Comparison of ENCODE assay signal across 16 cellular contexts in the genomic region with DNA sequence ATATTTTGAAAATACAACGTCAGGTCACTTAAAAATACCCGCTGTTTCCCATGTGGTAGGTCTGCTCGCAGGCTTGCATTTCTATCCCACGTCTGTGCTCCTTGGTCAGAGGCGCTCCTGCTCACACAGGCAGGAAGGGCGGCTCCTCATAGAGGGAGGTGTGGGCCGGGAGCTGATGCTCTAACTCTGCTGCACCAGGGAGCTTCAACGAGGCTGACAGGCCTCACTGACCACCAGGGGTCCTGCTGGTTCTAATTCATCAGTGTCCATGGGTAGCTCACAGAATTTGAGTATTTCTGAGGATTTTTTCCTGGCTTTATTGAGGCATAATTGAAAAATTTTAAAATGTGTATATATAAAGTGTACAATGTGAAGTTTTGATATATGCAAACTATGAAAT.
A peak's percentile ranks its signal among the peaks of the same experiment; 100 is the strongest.
DNase-seq lines count a peak whose midpoint lies in the region; ATAC-seq and TF ChIP-seq lines count a peak whose summit lies in the region.
"Had no signal": no experiment of that assay in that cellular context is flagged by ENCODE, and none has a peak within 500 bp of the region (broad histone marks: within the 10 kb centered on the region; RNA-seq: fewer than 3 reads in every experiment).

No MANE protein-coding gene starts in this region.

- in situ Hi-C loops in astrocyte of the spinal cord (cut with HindIII; ENCODE audit: low sequenced_read_pairs): no loop called here

- H3K36me3 ChIP-seq in BLaER1: no peaks in the 10 kb centered on the region
- H3K36me3 ChIP-seq: tibial nerve had no signal

- no peak overlapping the region for H3K27ac ChIP-seq in BLaER1
- H3K27ac ChIP-seq: foreskin keratinocyte, tibial nerve had no signal

- no peak overlapping the region for H3K4me3 ChIP-seq in BLaER1
- H3K4me3 ChIP-seq in astrocyte of the spinal cord (ENCODE audit: low read depth, low read length): no peak overlapping the region
- H3K4me3 ChIP-seq: tibial nerve had no signal

- peaks cover 6% of the 10 kb centered on the region for H3K27me3 Mint-ChIP-seq in activated CD4-positive, alpha-beta T cell treated with anti-CD3 and anti-CD28 coated beads, Interleukin-2, amount 10 ng/mL, durations not matched to agents 7 days and 5 days

- DNase-seq in HT1080 (ENCODE audit: low read depth) (peak; percentile 10), astrocyte of the spinal cord (ENCODE audit: low read depth, low spot score) (no peak), left kidney (ENCODE audit: low read depth, low spot score) (peak; percentile 51), NAMALWA (ENCODE audit: low spot score) (no peak), H4 (ENCODE audit: low spot score) (no peak)
- no peak for DNase-seq in activated CD4-positive, alpha-beta T cell treated with anti-CD3 and anti-CD28 coated beads, Interleukin-2, amount 10 ng/mL, durations not matched to agents 7 days and 5 days
- DNase-seq: C1 segment of cervical spinal cord; effector memory CD4-positive, alpha-beta T cell; foreskin keratinocyte; Kasumi-1; mammary epithelial cell; NCI-H1694 had no signal

- no peaks in the 10 kb centered on the region for H3K27me3 ChIP-seq in BLaER1

- no peaks in the 10 kb centered on the region for H3K36me3 Mint-ChIP-seq in activated CD4-positive, alpha-beta T cell treated with anti-CD3 and anti-CD28 coated beads, Interleukin-2, amount 10 ng/mL, durations not matched to agents 7 days and 5 days (ENCODE audit: low read depth)
- H3K36me3 Mint-ChIP-seq: natural killer cell treated with Interleukin-12 subunit alpha and Interleukin-12 subunit beta and Interleukin-15 and Interleukin-18, amount 100 ng/mL, for 72 hours had no signal

- no peaks in the 10 kb centered on the region for H3K9me3 Mint-ChIP-seq in activated CD4-positive, alpha-beta T cell treated with anti-CD3 and anti-CD28 coated beads, Interleukin-2, amount 10 ng/mL, durations not matched to agents 7 days and 5 days
- H3K9me3 Mint-ChIP-seq: natural killer cell treated with Interleukin-12 subunit alpha and Interleukin-12 subunit beta and Interleukin-15 and Interleukin-18, amount 100 ng/mL, for 72 hours had no signal

- no peak overlapping the region for H3K4me3 Mint-ChIP-seq in activated CD4-positive, alpha-beta T cell treated with anti-CD3 and anti-CD28 coated beads, Interleukin-2, amount 10 ng/mL, durations not matched to agents 7 days and 5 days
- H3K4me3 Mint-ChIP-seq: natural killer cell treated with Interleukin-12 subunit alpha and Interleukin-12 subunit beta and Interleukin-15 and Interleukin-18, amount 100 ng/mL, for 72 hours had no signal

- CTCF ChIA-PET in activated CD4-positive, alpha-beta T cell treated with anti-CD3 and anti-CD28 coated beads, Interleukin-2, amount 10 ng/mL, durations not matched to agents 7 days and 5 days (lab: Charles Lee): no interaction called here

- POLR2A ChIA-PET in activated CD4-positive, alpha-beta T cell treated with anti-CD3 and anti-CD28 coated beads, Interleukin-2, amount 10 ng/mL, durations not matched to agents 7 days and 5 days (lab: Charles Lee): no interaction called here

- H3K9me3 ChIP-seq in BLaER1: peaks cover 3% of the 10 kb centered on the region; the same call in 1 of the 2 replicates
- H3K9me3 ChIP-seq: tibial nerve had no signal

- H3K4me1 ChIP-seq in BLaER1: peaks cover 12% of the 10 kb centered on the region
- H3K4me1 ChIP-seq: tibial nerve had no signal

- TF ChIP-seq CTCF in astrocyte of the spinal cord (IDR thresholded peaks at IDR 0.05; ENCODE audit: low read depth, low read length): peak; percentile 18

- H3K4me2 ChIP-seq in BLaER1: peak overlapping the region; percentile 39; the same call in 1 of the 2 replicates

- no peak overlapping the region for H3K9ac ChIP-seq in BLaER1

- no peaks in the 10 kb centered on the region for H4K20me1 ChIP-seq in BLaER1

- H3K4me1 Mint-ChIP-seq in activated CD4-positive, alpha-beta T cell treated with anti-CD3 and anti-CD28 coated beads, Interleukin-2, amount 10 ng/mL, durations not matched to agents 7 days and 5 days: no peaks in the 10 kb centered on the region

- ATAC-seq in HG03354 (IDR thresholded peaks at IDR 0.05; ENCODE audit: poor library complexity, severe bottlenecking, unreplicated experiment): no peak
- ATAC-seq: natural killer cell treated with Interleukin-12 subunit alpha and Interleukin-12 subunit beta and Interleukin-15 and Interleukin-18, amount 100 ng/mL, for 72 hours had no signal

- H3K27ac Mint-ChIP-seq in activated CD4-positive, alpha-beta T cell treated with anti-CD3 and anti-CD28 coated beads, Interleukin-2, amount 10 ng/mL, durations not matched to agents 7 days and 5 days: no peak overlapping the region
- H3K27ac Mint-ChIP-seq: natural killer cell treated with Interleukin-12 subunit alpha and Interleukin-12 subunit beta and Interleukin-15 and Interleukin-18, amount 100 ng/mL, for 72 hours had no signal

Comparison
In these comparisons a context has a peak if more than half of its experiments do, and no peak if none do; other contexts are left out.
1. DNase-seq: peak in HT1080 (single experiment) and left kidney (single experiment); none in astrocyte of the spinal cord (single experiment), NAMALWA (single experiment), activated CD4-positive, alpha-beta T cell treated with anti-CD3 and anti-CD28 coated beads, Interleukin-2, amount 10 ng/mL, durations not matched to agents 7 days and 5 days (single experiment) and H4 (single experiment).